ENCODE assay signal across 15 cellular contexts in the genomic region with DNA sequence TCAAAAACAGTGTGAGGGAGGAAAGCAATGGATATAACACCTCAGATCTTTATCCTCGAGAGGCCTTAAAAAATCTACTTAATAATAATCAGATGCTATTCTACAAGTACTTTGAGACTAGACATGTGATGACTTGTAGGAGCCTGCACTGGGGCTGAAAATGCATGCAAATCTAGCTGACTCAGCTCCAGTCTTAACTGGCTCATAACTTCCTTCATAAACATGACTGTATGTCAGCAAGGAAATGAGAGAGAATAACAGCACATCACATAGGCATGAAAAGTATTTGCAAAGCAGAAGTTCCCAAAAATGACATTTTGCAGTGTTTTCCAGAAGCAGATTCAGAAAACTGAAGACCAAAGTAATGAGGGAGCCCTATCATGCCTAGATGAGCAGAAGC. TPM values are rescaled to one million over a fixed set of nuclear protein-coding genes. Genes with fewer than 3 reads are reported as not detected.
DNase-seq lines count a peak whose midpoint lies in the region; ATAC-seq and TF ChIP-seq lines count a peak whose summit lies in the region.
"Had no signal": no experiment of that assay in that cellular context is flagged by ENCODE, and none has a peak within 500 bp of the region (broad histone marks: within the 10 kb centered on the region; RNA-seq: fewer than 3 reads in every experiment).

No MANE protein-coding gene starts in this region.

- no peaks in the 10 kb centered on the region for H3K36me3 ChIP-seq in prostate gland

- no peak for TF ChIP-seq CTCF in prostate gland (IDR thresholded peaks at IDR 0.05)

- intact Hi-C loops in prostate gland (cut with DNase I) = no loop called here

- no peak for TF ChIP-seq POLR2A in prostate gland (IDR thresholded peaks at IDR 0.05)

- ATAC-seq in GM18867 (IDR thresholded peaks at IDR 0.05; ENCODE audit: unreplicated experiment) (no peak), GM18498 (IDR thresholded peaks at IDR 0.05; ENCODE audit: unreplicated experiment) (no peak)
- ATAC-seq: T-helper 17 cell had no signal

- DNase-seq in EL (peak; percentile 72), NCI-H526 treated with DMSO at 0.1 percent for 48 hours (lab: John Stamatoyannopoulos, UW) (peak; percentile 85), epithelial cell of prostate (ENCODE audit: low read depth, low spot score) (peak; percentile 91), prostate gland (ENCODE audit: low spot score) (peak; percentile 8)
- DNase-seq in activated CD8-positive, alpha-beta memory T cell treated with anti-CD3 and anti-CD28 coated beads, Interleukin-2, amount 50 U/mL, for 4 hours = no peak
- DNase-seq in stimulated activated naive CD4-positive, alpha-beta T cell (lab: John Stamatoyannopoulos, UW) = no peak
- DNase-seq: activated CD4-positive, alpha-beta T cell treated with anti-CD3 and anti-CD28 coated beads for 48 hours; MV-4-11; NCI-H2227 treated with DMSO at 0.1 percent for 48 hours; OCI-M1; T-helper 17 cell had no signal

- H3K27ac ChIP-seq in epithelial cell of prostate (peak overlapping the region; percentile 97), prostate gland (no peak overlapping the region)

- no peaks in the 10 kb centered on the region for H3K27me3 ChIP-seq in prostate gland (replicated peaks; ENCODE audit: insufficient read depth)

- H3K9me3 ChIP-seq in prostate gland = no peaks in the 10 kb centered on the region

- H3K4me3 ChIP-seq in prostate gland = no peak overlapping the region

- H3K4me1 ChIP-seq in prostate gland (replicated peaks) = no peaks in the 10 kb centered on the region

- 50% methylated on average over 1 of the region's 1 CpG for WGBS in prostate gland

RNA-seq across cellular contexts. Expression of gene PSG5, which starts 38.1 kb away (rescaled TPM):
- not detected for total RNA-seq in prostate gland
- total RNA-seq: activated T-helper 1 cell treated with anti-CD3 and anti-CD28 coated beads, Interleukin-12 subunit alpha, Interleukin-12 subunit beta, Interleukin-2, Interleukin-4 antibody, amounts not matched to agents 30 ng/mL and 10 ng/mL and 1 ng/mL, durations not matched to agents 14 hours and 24 hours and 36 hours; mesenteric fat pad had no signal

RNA-seq across cellular contexts. Expression of gene PSG4, which starts 57.2 kb away (rescaled TPM):
- total RNA-seq in prostate gland = 1 to 10 TPM in 1 of 2 donors, under 1 TPM in 1; 0.68 to 1.2 TPM
- total RNA-seq: activated T-helper 1 cell treated with anti-CD3 and anti-CD28 coated beads, Interleukin-12 subunit alpha, Interleukin-12 subunit beta, Interleukin-2, Interleukin-4 antibody, amounts not matched to agents 30 ng/mL and 10 ng/mL and 1 ng/mL, durations not matched to agents 14 hours and 24 hours and 36 hours; mesenteric fat pad had no signal

Comparison
In these comparisons a context has a peak if more than half of its experiments do, and no peak if none do; other contexts are left out.
1. DNase-seq: peak in EL (single experiment), NCI-H526 treated with DMSO at 0.1 percent for 48 hours (single experiment), epithelial cell of prostate (single experiment) and prostate gland (single experiment); none in activated CD8-positive, alpha-beta memory T cell treated with anti-CD3 and anti-CD28 coated beads, Interleukin-2, amount 50 U/mL, for 4 hours (single experiment) and stimulated activated naive CD4-positive, alpha-beta T cell (0 of 6).